In genomic region chr17:75557075-75557851, GRCh38 we compare ENCODE assay signal across 1 cellular context.
TF ChIP-seq lines count a peak whose summit lies in the region.

No MANE protein-coding gene starts in this region.

TF ChIP-seq in HepG2, 621 proteins besides CTCF, POLR2A, EP300 and RAD21 (continued from another document and continues in another):
- TF ChIP-seq NR2F6 (IDR thresholded peaks at IDR 0.05): no peak; the same call in 1 of the 2 replicates
- peak; percentile 91 for TF ChIP-seq NR2F6 (CRISPR knock-in tag; IDR thresholded peaks at IDR 0.05)
- TF ChIP-seq, protein P1, sequence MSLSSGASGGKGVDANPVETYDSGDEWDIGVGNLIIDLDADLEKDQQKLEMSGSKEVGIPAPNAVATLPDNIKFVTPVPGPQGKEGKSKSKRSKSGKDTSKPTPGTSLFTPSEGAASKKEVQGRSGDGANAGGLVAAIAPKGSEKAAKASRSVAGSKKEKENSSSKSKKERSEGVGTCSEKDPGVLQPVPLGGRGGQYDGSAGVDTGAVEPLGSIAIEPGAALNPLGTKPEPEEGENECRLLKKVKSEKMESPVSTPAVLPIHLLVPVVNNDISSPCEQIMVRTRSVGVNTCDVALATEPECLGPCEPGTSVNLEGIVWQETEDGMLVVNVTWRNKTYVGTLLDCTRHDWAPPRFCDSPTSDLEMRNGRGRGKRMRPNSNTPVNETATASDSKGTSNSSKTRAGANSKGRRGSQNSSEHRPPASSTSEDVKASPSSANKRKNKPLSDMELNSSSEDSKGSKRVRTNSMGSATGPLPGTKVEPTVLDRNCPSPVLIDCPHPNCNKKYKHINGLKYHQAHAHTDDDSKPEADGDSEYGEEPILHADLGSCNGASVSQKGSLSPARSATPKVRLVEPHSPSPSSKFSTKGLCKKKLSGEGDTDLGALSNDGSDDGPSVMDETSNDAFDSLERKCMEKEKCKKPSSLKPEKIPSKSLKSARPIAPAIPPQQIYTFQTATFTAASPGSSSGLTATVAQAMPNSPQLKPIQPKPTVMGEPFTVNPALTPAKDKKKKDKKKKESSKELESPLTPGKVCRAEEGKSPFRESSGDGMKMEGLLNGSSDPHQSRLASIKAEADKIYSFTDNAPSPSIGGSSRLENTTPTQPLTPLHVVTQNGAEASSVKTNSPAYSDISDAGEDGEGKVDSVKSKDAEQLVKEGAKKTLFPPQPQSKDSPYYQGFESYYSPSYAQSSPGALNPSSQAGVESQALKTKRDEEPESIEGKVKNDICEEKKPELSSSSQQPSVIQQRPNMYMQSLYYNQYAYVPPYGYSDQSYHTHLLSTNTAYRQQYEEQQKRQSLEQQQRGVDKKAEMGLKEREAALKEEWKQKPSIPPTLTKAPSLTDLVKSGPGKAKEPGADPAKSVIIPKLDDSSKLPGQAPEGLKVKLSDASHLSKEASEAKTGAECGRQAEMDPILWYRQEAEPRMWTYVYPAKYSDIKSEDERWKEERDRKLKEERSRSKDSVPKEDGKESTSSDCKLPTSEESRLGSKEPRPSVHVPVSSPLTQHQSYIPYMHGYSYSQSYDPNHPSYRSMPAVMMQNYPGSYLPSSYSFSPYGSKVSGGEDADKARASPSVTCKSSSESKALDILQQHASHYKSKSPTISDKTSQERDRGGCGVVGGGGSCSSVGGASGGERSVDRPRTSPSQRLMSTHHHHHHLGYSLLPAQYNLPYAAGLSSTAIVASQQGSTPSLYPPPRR (CRISPR knock-in tag; IDR thresholded peaks at IDR 0.05; ENCODE audit: borderline replicate concordance): peak; percentile 76; the same call in 1 of the 2 replicates
- TF ChIP-seq ZNF746 (CRISPR knock-in tag; IDR thresholded peaks at IDR 0.05): peak; percentile 91
- 0 out of 2 replicates have a peak, but pooled peaks have one; percentile 66 for TF ChIP-seq STAT5B (CRISPR knock-in tag; IDR thresholded peaks at IDR 0.05)
- TF ChIP-seq HOXA5 (CRISPR knock-in tag; IDR thresholded peaks at IDR 0.05): 0 out of 2 replicates have a peak, but pooled peaks have one; percentile 75
- peak; percentile 91; the same call in 1 of the 2 replicates for TF ChIP-seq ZSCAN9 (CRISPR knock-in tag; IDR thresholded peaks at IDR 0.05; ENCODE audit: borderline replicate concordance)
- no peak; the same call in 1 of the 2 replicates for TF ChIP-seq ELF4 (CRISPR knock-in tag; IDR thresholded peaks at IDR 0.05; ENCODE audit: borderline replicate concordance)
- no peak for TF ChIP-seq MAFK (conservative IDR thresholded peaks at IDR 0.05 in 1 of 2, IDR thresholded peaks at IDR 0.05 in 1 of 2; ENCODE audit: low read length in 2 of 2)
- TF ChIP-seq ZNF589 (CRISPR knock-in tag; conservative IDR thresholded peaks at IDR 0.05): peak; percentile 69; the same call in 1 of the 2 replicates
- TF ChIP-seq DPF2 (CRISPR knock-in tag; IDR thresholded peaks at IDR 0.05; ENCODE audit: borderline replicate concordance, low read depth): peak; percentile 94
- TF ChIP-seq CAMTA2 (CRISPR knock-in tag; IDR thresholded peaks at IDR 0.05; ENCODE audit: borderline replicate concordance): 0 out of 2 replicates have a peak, but pooled peaks have one; percentile 40
- TF ChIP-seq TMF1 (CRISPR knock-in tag; IDR thresholded peaks at IDR 0.05; ENCODE audit: low read depth): peak; percentile 98
- TF ChIP-seq NFIB (CRISPR knock-in tag; IDR thresholded peaks at IDR 0.05; ENCODE audit: borderline replicate concordance): no peak
- TF ChIP-seq ZNF430 (CRISPR knock-in tag; IDR thresholded peaks at IDR 0.05): peak; percentile 89; the same call in 1 of the 2 replicates
- TF ChIP-seq ADNP (CRISPR knock-in tag; IDR thresholded peaks at IDR 0.05): peak; percentile 68; the same call in 1 of the 2 replicates
- no peak for TF ChIP-seq PBX3 (CRISPR knock-in tag; IDR thresholded peaks at IDR 0.05; ENCODE audit: borderline replicate concordance)
- TF ChIP-seq, protein P2, sequence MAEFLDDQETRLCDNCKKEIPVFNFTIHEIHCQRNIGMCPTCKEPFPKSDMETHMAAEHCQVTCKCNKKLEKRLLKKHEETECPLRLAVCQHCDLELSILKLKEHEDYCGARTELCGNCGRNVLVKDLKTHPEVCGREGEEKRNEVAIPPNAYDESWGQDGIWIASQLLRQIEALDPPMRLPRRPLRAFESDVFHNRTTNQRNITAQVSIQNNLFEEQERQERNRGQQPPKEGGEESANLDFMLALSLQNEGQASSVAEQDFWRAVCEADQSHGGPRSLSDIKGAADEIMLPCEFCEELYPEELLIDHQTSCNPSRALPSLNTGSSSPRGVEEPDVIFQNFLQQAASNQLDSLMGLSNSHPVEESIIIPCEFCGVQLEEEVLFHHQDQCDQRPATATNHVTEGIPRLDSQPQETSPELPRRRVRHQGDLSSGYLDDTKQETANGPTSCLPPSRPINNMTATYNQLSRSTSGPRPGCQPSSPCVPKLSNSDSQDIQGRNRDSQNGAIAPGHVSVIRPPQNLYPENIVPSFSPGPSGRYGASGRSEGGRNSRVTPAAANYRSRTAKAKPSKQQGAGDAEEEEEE (CRISPR knock-in tag; IDR thresholded peaks at IDR 0.05; ENCODE audit: borderline replicate concordance): peak; percentile 82; the same call in 1 of the 2 replicates
- TF ChIP-seq CHCHD3 (CRISPR knock-in tag; IDR thresholded peaks at IDR 0.05): no peak
- no peak; the same call in 1 of the 2 replicates for TF ChIP-seq BHLHE40 (IDR thresholded peaks at IDR 0.05; ENCODE audit: low read length)
- peak; percentile 89; the same call in 1 of the 2 replicates for TF ChIP-seq ZNF776 (CRISPR knock-in tag; IDR thresholded peaks at IDR 0.05)
- TF ChIP-seq ZNF513 (CRISPR knock-in tag; conservative IDR thresholded peaks at IDR 0.05): no peak
- TF ChIP-seq, protein P3, sequence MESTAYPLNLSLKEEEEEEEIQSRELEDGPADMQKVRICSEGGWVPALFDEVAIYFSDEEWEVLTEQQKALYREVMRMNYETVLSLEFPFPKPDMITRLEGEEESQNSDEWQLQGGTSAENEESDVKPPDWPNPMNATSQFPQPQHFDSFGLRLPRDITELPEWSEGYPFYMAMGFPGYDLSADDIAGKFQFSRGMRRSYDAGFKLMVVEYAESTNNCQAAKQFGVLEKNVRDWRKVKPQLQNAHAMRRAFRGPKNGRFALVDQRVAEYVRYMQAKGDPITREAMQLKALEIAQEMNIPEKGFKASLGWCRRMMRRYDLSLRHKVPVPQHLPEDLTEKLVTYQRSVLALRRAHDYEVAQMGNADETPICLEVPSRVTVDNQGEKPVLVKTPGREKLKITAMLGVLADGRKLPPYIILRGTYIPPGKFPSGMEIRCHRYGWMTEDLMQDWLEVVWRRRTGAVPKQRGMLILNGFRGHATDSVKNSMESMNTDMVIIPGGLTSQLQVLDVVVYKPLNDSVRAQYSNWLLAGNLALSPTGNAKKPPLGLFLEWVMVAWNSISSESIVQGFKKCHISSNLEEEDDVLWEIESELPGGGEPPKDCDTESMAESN (CRISPR knock-in tag; conservative IDR thresholded peaks at IDR 0.05): peak; percentile 95
- no peak for TF ChIP-seq AFF4 (CRISPR knock-in tag; IDR thresholded peaks at IDR 0.05)
- no peak for TF ChIP-seq ZNF775 (CRISPR knock-in tag; IDR thresholded peaks at IDR 0.05; ENCODE audit: borderline replicate concordance)
- TF ChIP-seq, protein P4, sequence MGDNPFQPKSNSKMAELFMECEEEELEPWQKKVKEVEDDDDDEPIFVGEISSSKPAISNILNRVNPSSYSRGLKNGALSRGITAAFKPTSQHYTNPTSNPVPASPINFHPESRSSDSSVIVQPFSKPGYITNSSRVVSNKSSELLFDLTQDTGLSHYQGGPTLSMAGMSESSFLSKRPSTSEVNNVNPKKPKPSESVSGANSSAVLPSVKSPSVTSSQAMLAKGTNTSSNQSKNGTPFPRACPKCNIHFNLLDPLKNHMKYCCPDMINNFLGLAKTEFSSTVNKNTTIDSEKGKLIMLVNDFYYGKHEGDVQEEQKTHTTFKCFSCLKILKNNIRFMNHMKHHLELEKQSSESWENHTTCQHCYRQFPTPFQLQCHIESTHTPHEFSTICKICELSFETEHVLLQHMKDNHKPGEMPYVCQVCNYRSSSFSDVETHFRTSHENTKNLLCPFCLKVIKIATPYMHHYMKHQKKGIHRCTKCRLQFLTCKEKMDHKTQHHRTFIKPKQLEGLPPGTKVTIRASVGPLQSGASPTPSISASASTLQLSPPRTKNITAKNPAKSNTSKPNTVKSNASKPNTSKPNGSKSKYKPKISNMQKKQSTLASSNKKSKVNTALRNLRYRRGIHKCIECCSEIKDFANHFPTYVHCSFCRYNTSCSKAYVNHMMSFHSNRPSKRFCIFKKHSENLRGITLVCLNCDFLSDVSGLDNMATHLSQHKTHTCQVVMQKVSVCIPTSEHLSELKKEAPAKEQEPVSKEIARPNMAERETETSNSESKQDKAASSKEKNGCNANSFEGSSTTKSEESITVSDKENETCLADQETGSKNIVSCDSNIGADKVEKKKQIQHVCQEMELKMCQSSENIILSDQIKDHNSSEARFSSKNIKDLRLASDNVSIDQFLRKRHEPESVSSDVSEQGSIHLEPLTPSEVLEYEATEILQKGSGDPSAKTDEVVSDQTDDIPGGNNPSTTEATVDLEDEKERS (CRISPR knock-in tag; IDR thresholded peaks at IDR 0.05): no peak
- TF ChIP-seq IRF2 (CRISPR knock-in tag; IDR thresholded peaks at IDR 0.05): peak; percentile 64; the same call in 1 of the 2 replicates
- TF ChIP-seq, protein P5, sequence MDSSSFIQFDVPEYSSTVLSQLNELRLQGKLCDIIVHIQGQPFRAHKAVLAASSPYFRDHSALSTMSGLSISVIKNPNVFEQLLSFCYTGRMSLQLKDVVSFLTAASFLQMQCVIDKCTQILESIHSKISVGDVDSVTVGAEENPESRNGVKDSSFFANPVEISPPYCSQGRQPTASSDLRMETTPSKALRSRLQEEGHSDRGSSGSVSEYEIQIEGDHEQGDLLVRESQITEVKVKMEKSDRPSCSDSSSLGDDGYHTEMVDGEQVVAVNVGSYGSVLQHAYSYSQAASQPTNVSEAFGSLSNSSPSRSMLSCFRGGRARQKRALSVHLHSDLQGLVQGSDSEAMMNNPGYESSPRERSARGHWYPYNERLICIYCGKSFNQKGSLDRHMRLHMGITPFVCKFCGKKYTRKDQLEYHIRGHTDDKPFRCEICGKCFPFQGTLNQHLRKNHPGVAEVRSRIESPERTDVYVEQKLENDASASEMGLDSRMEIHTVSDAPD (CRISPR knock-in tag; IDR thresholded peaks at IDR 0.05): peak; percentile 99
- no peak for TF ChIP-seq KLF11 (CRISPR knock-in tag; IDR thresholded peaks at IDR 0.05)
- no peak for TF ChIP-seq ZNF570 (CRISPR knock-in tag; IDR thresholded peaks at IDR 0.05; ENCODE audit: borderline replicate concordance)
- no peak for TF ChIP-seq SOX6 (IDR thresholded peaks at IDR 0.05)
- TF ChIP-seq SOX6 (CRISPR knock-in tag; IDR thresholded peaks at IDR 0.05): peak; percentile 89
- 0 out of 2 replicates have a peak, but pooled peaks have one; percentile 72 for TF ChIP-seq ZNF343 (CRISPR knock-in tag; IDR thresholded peaks at IDR 0.05)
- no peak; the same call in 1 of the 2 replicates for TF ChIP-seq CBX5 (CRISPR knock-in tag; IDR thresholded peaks at IDR 0.05; ENCODE audit: borderline replicate concordance)
- TF ChIP-seq SSRP1 (CRISPR knock-in tag; IDR thresholded peaks at IDR 0.05): peak; percentile 83; the same call in 1 of the 2 replicates
- TF ChIP-seq NKX3-1 (CRISPR knock-in tag; IDR thresholded peaks at IDR 0.05): no peak
- TF ChIP-seq MXD1 (CRISPR knock-in tag; IDR thresholded peaks at IDR 0.05): peak; percentile 64
- TF ChIP-seq ZNF530 (CRISPR knock-in tag; IDR thresholded peaks at IDR 0.05; ENCODE audit: low read depth): no peak
- no peak for TF ChIP-seq POLR2AphosphoS2 (IDR thresholded peaks at IDR 0.05; ENCODE audit: low read depth, low read length)
- TF ChIP-seq HES4 (CRISPR knock-in tag; IDR thresholded peaks at IDR 0.05; ENCODE audit: borderline replicate concordance): 0 out of 2 replicates have a peak, but pooled peaks have one; percentile 84
